In the genomic region with DNA sequence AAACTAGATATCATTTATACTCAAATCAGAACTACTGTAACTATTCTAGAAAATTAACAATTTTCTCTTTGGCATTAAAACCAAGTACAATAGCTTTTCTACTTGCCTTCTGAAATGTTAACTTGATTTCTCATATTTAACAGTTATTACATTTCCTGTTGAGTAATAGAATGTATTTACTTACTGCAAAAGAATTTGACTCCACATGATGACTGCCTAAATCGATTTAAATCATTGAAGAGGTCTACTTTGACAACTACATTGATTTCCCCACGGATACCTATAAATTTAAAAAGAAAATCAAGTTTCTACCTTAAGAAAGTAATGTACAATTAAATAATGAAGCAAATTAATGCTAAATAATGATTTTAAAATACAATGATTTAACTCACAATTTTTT, we compare ENCODE assay signal across 27 cellular contexts. TPM values are rescaled to one million over a fixed set of nuclear protein-coding genes. Genes with fewer than 3 reads are reported as not detected.
DNase-seq lines count a peak whose midpoint lies in the region; TF ChIP-seq lines count a peak whose summit lies in the region.
"Had no signal": no experiment of that assay in that cellular context is flagged by ENCODE, and none has a peak within 500 bp of the region (broad histone marks: within the 10 kb centered on the region; RNA-seq: fewer than 3 reads in every experiment).

No MANE protein-coding gene starts in this region.

- no peaks in the 10 kb centered on the region for H3K4me1 ChIP-seq in breast epithelium
- peaks cover 11% of the 10 kb centered on the region for H3K4me1 ChIP-seq in fibroblast of lung (ENCODE audit: control insufficient read depth, extremely low read depth, insufficient read depth, low read length)
- peaks cover 51% of the 10 kb centered on the region for H3K4me1 ChIP-seq in skeletal muscle satellite cell (ENCODE audit: control insufficient read depth, insufficient read depth, low read length)
- H3K4me1 ChIP-seq: sigmoid colon, upper lobe of left lung had no signal

- H3K36me3 Mint-ChIP-seq in MCF 10A (ENCODE audit: insufficient read depth, unreplicated experiment): peaks cover 22% of the 10 kb centered on the region

- H4K20me1 ChIP-seq in fibroblast of lung (ENCODE audit: control insufficient read depth, extremely low read depth, insufficient read depth, low read length): no peaks in the 10 kb centered on the region

- H3K4me2 ChIP-seq in fibroblast of lung (ENCODE audit: extremely low read depth, insufficient read depth, low read length) (no peak overlapping the region), skeletal muscle satellite cell (ENCODE audit: low read length) (peak overlapping the region; percentile 30)
- H3K4me2 ChIP-seq: BLaER1 treated with 17β-estradiol and CSF1 and Interleukin-3, amounts not matched to agents 10 nM and 100 nM; KMS-11 had no signal

- H3K36me3 ChIP-seq in breast epithelium (peaks cover 6% of the 10 kb centered on the region), fibroblast of lung (ENCODE audit: control insufficient read depth, insufficient read depth, low read length) (peaks cover 5% of the 10 kb centered on the region), skeletal muscle satellite cell (ENCODE audit: insufficient read depth, low read length) (peaks cover 25% of the 10 kb centered on the region)

- H3K9me3 ChIP-seq in breast epithelium (no peaks in the 10 kb centered on the region), fibroblast of lung (ENCODE audit: control insufficient read depth, insufficient read depth, low read depth, low read length) (no peaks in the 10 kb centered on the region), skeletal muscle satellite cell (replicated peaks; ENCODE audit: low read length) (no peaks in the 10 kb centered on the region)
- H3K9me3 ChIP-seq: BLaER1 treated with 17β-estradiol and CSF1 and Interleukin-3, amounts not matched to agents 10 nM and 100 nM; sigmoid colon; upper lobe of left lung had no signal

- no peaks in the 10 kb centered on the region for H3K27me3 Mint-ChIP-seq in MCF 10A (ENCODE audit: insufficient read depth, unreplicated experiment)
- H3K27me3 Mint-ChIP-seq: activated T-cell treated with anti-CD3 and anti-CD28 coated beads, Interleukin-2, amount 50 U/mL, for 24 hours had no signal

- TF ChIP-seq CTCF in MCF 10A (IDR thresholded peaks at IDR 0.05; ENCODE audit: unreplicated experiment) (no peak), breast epithelium (IDR thresholded peaks at IDR 0.05) (no peak), fibroblast of lung (conservative IDR thresholded peaks at IDR 0.05 in 1 of 2, IDR thresholded peaks at IDR 0.05 in 1 of 2; ENCODE audit: low read depth in 1 of 2, low read length in 2 of 2) (no peak)

- H3K27me3 ChIP-seq in breast epithelium: no peaks in the 10 kb centered on the region
- no peaks in the 10 kb centered on the region for H3K27me3 ChIP-seq in fibroblast of lung (ENCODE audit: control insufficient read depth, insufficient read depth, low read length)
- no peaks in the 10 kb centered on the region for H3K27me3 ChIP-seq in skeletal muscle satellite cell (ENCODE audit: control insufficient read depth, insufficient read depth, low read length)
- H3K27me3 ChIP-seq: BLaER1 treated with 17β-estradiol and CSF1 and Interleukin-3, amounts not matched to agents 10 nM and 100 nM; sigmoid colon; upper lobe of left lung had no signal

- CTCF ChIA-PET in MCF 10A (lab: Yijun Ruan, JAX): interaction anchor here (0.8 kb wide), 1 partner anchor 105 kb away, joined by 3 read pairs; no protein-coding TSS in a partner anchor

- H3K9me3 Mint-ChIP-seq in MCF 10A (ENCODE audit: unreplicated experiment): no peaks in the 10 kb centered on the region
- H3K9me3 Mint-ChIP-seq: activated T-cell treated with anti-CD3 and anti-CD28 coated beads, Interleukin-2, amount 50 U/mL, for 24 hours; immature natural killer cell; nephron had no signal

- no peak overlapping the region for H3K4me3 Mint-ChIP-seq in MCF 10A (ENCODE audit: unreplicated experiment)
- H3K4me3 Mint-ChIP-seq: activated T-cell treated with anti-CD3 and anti-CD28 coated beads, Interleukin-2, amount 50 U/mL, for 24 hours; immature natural killer cell; nephron had no signal

- no TSS peak for BruUV-seq in MCF 10A (replicated peaks; lab: Mats Ljungman, UMichigan)

- peak overlapping the region; percentile 12 for H3K27ac Mint-ChIP-seq in MCF 10A (ENCODE audit: low read depth, unreplicated experiment)
- H3K27ac Mint-ChIP-seq: activated T-cell treated with anti-CD3 and anti-CD28 coated beads, Interleukin-2, amount 50 U/mL, for 24 hours; immature natural killer cell; nephron had no signal

- H3K4me3 ChIP-seq in breast epithelium: no peak overlapping the region
- H3K4me3 ChIP-seq in fibroblast of lung (replicated peaks in 1 of 4; ENCODE audit: control extremely low read depth in 1 of 4, insufficient read depth in 1 of 4, low read depth in 3 of 4, low read length in 4 of 4): no peak overlapping the region
- no peak overlapping the region for H3K4me3 ChIP-seq in skeletal muscle satellite cell (ENCODE audit: low read length)
- H3K4me3 ChIP-seq: BLaER1 treated with 17β-estradiol and CSF1 and Interleukin-3, amounts not matched to agents 10 nM and 100 nM; sigmoid colon; upper lobe of left lung had no signal

- H3K9ac ChIP-seq in fibroblast of lung (ENCODE audit: insufficient read depth, low read length): no peak overlapping the region
- peak overlapping the region; percentile 23 for H3K9ac ChIP-seq in skeletal muscle satellite cell (ENCODE audit: low read depth, low read length)
- H3K9ac ChIP-seq: BLaER1 treated with 17β-estradiol and CSF1 and Interleukin-3, amounts not matched to agents 10 nM and 100 nM; KMS-11 had no signal

- DNase-seq in MCF 10A (ENCODE audit: unreplicated experiment): no peak
- DNase-seq in breast epithelium (ENCODE audit: low spot score in 2 of 2): no peak
- DNase-seq in amniotic epithelial cell (ENCODE audit: low read depth): peak; percentile 21
- DNase-seq in fibroblast of lung (ENCODE audit: low read depth in 2 of 2): peak; percentile 25 to 58
- DNase-seq in NCI-H510A (lab: John Stamatoyannopoulos, UW): no peak
- DNase-seq in NCI-H1417 (lab: John Stamatoyannopoulos, UW): no peak
- no peak for DNase-seq in NCI-H146 treated with DMSO at 0.1 percent for 48 hours (lab: John Stamatoyannopoulos, UW; ENCODE audit: unreplicated experiment)
- DNase-seq: activated CD4-positive, alpha-beta T cell treated with anti-CD3 and anti-CD28 coated beads for 1 hour; activated naive CD4-positive, alpha-beta T cell; activated T-cell treated with anti-CD3 and anti-CD28 coated beads, Interleukin-2, amount 50 U/mL, for 24 hours; Calu3; effector CD8-positive, alpha-beta T cell; immature natural killer cell; left ventricle myocardium superior; midbrain; NCI-H187; NCI-H82; posterior cingulate gyrus; Right ventricle myocardium superior; sigmoid colon; T-helper 1 cell; upper lobe of left lung had no signal

- no peak for TF ChIP-seq POLR2A in breast epithelium (IDR thresholded peaks at IDR 0.05)

- POLR2A ChIA-PET in MCF 10A (lab: Yijun Ruan, JAX): interaction anchor here (0.6 to 1.6 kb wide), 3 partner anchors 11 to 141 kb away, joined by 3 read pairs; no protein-coding TSS in a partner anchor

- intact Hi-C loops in MCF 10A (cut with micrococcal nuclease) (loop anchor here (5.0 kb wide), 1 partner anchor 102 kb away; the partner anchor contains the start of gene ETNK1), breast epithelium (cut with DNase I; ENCODE audit: low total_unique reads) (no loop called here)

- no peak overlapping the region for H2AFZ ChIP-seq in fibroblast of lung (ENCODE audit: low read length)

- peaks cover 11% of the 10 kb centered on the region for H3K4me1 Mint-ChIP-seq in MCF 10A (ENCODE audit: insufficient read depth, unreplicated experiment)
- H3K4me1 Mint-ChIP-seq: nephron had no signal

- H3K27ac ChIP-seq in breast epithelium (no peak overlapping the region), fibroblast of lung (ENCODE audit: insufficient read depth, low read length) (no peak overlapping the region)
- H3K27ac ChIP-seq: 22Rv1; BLaER1 treated with 17β-estradiol and CSF1 and Interleukin-3, amounts not matched to agents 10 nM and 100 nM; KMS-11; sigmoid colon; upper lobe of left lung had no signal

- no peaks in the 10 kb centered on the region for H3K79me2 ChIP-seq in fibroblast of lung (ENCODE audit: control insufficient read depth, insufficient read depth, low read length)

RNA-seq across cellular contexts. Expression of gene C2CD5, which starts 18.9 kb away (rescaled TPM):
- total RNA-seq in MCF 10A (2022) (16.9 and 21.4 TPM in 2 replicates), breast epithelium (10 to 100 TPM; 33.4 to 60.6 (median 40.2) TPM), fibroblast of lung (26.2 and 37.7 TPM in 2 replicates)
- 19.0 and 26.6 TPM in 2 replicates for polyA plus RNA-seq in fibroblast of lung
- 12.1 and 14.4 TPM in 2 replicates for polyA plus RNA-seq in fibroblast of lung (2012)
- polyA minus RNA-seq in fibroblast of lung (ENCODE audit: low replicate concordance): 19.5 and 24.0 TPM in 2 replicates
- total RNA-seq in skeletal muscle satellite cell (2012; rRNA removed): 7.4 and 12.0 TPM in 2 replicates

Comparison
In these comparisons a context has a peak if more than half of its experiments do, and no peak if none do; other contexts are left out.
1. DNase-seq: peak in amniotic epithelial cell (single experiment) and fibroblast of lung (2 of 2); none in MCF 10A (single experiment), breast epithelium (0 of 2), NCI-H510A (single experiment), NCI-H1417 (0 of 3) and NCI-H146 treated with DMSO at 0.1 percent for 48 hours (single experiment).